Comparison of ENCODE assay signal across 10 cellular contexts in the genomic region with DNA sequence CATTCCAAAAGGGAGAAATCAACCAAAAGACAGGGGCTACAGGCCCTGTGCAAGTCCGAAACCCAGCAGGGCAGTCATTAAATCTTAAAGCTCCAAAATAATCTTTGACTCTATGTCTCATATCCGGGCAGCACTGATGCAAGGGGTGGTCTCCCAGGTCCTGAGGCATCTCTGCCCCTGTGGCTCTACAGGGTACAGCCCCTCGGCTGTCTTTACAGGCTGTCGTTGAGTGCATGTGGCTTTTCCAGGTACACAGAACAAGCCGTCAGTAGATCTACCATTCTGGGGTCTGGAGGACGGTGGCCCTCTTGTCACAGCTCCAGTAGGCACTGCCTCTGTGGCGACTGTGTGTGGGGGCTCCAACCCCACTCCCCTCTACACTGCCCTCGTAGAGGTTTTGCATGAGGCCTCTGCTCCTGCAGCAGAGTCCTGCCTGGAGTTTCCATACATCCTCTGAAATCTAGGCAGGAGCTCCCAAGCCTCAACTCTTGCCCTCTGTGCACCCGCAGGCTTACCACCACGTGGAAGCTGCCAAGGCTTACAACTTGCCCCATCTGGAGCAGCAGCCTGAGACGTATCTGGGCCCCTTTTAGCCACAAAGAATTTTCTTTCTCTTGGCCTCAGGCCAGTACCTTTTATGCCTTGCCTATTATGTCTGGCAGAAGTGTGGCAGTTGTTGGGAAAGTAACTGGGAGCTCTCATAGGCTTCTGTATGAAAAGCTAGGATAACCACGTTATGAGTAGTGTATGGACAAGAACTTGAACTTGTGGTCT. TPM values are rescaled to one million over a fixed set of nuclear protein-coding genes. Genes with fewer than 3 reads are reported as not detected.
DNase-seq lines count a peak whose midpoint lies in the region; ATAC-seq and TF ChIP-seq lines count a peak whose summit lies in the region.
"Had no signal": no experiment of that assay in that cellular context is flagged by ENCODE, and none has a peak within 500 bp of the region (broad histone marks: within the 10 kb centered on the region; RNA-seq: fewer than 3 reads in every experiment).

No MANE protein-coding gene starts in this region.

- H3K27ac ChIP-seq in mammary epithelial cell (ENCODE audit: insufficient read depth, low read depth, low read length) (no peak overlapping the region), uterus (no peak overlapping the region), trophoblast cell (ENCODE audit: low read depth, low read length) (no peak overlapping the region)

- no peak overlapping the region for H4K12ac ChIP-seq in trophoblast cell (ENCODE audit: low read depth, low read length)

- H3K4me3 ChIP-seq in mammary epithelial cell (replicated peaks in 1 of 3; ENCODE audit: insufficient read depth in 1 of 3, low read depth in 2 of 3, low read length in 3 of 3): no peak overlapping the region
- no peak overlapping the region for H3K4me3 ChIP-seq in uterus
- no peak overlapping the region for H3K4me3 ChIP-seq in trophoblast cell (ENCODE audit: low read depth, low read length)

- no peak overlapping the region for H4K91ac ChIP-seq in trophoblast cell (ENCODE audit: low read depth, low read length)

- H4K20me1 ChIP-seq in mammary epithelial cell (ENCODE audit: insufficient read depth, low read length): no peaks in the 10 kb centered on the region

- H3K79me2 ChIP-seq in mammary epithelial cell (ENCODE audit: insufficient read depth, low read length) (peaks cover 76% of the 10 kb centered on the region), trophoblast cell (ENCODE audit: control insufficient read depth, insufficient read depth, low read length, poor library complexity) (peaks cover 3% of the 10 kb centered on the region)

- TF ChIP-seq POLR2A in uterus (IDR thresholded peaks at IDR 0.05): no peak

- H2AK5ac ChIP-seq in trophoblast cell (ENCODE audit: low read length): no peak overlapping the region

- WGBS in mammary epithelial cell (ENCODE audit: low coverage, missing lambda C conversion rate): 62% methylated on average over 8 of the region's 12 CpGs
- WGBS in trophoblast cell (ENCODE audit: extremely low coverage, insufficient coverage, insufficient read length): no CpG with 5 or more reads among the region's 12 CpGs

- TF ChIP-seq CTCF in mammary epithelial cell (conservative IDR thresholded peaks at IDR 0.05 in 1 of 2, IDR thresholded peaks at IDR 0.05 in 1 of 2; ENCODE audit: extremely low read depth in 1 of 2, insufficient read depth in 1 of 2, low read depth in 1 of 2, low read length in 2 of 2) (no peak), uterus (IDR thresholded peaks at IDR 0.05) (no peak)

- peak; percentile 62 for ATAC-seq in Right ventricle myocardium superior (ENCODE audit: poor library complexity)
- no peak for ATAC-seq in Right ventricle myocardium inferior
- ATAC-seq: activated T-cell treated with anti-CD3 and anti-CD28 coated beads, Interleukin-2, amount 50 U/mL, for 4 hours; T-cell had no signal

- dilution Hi-C loops in mammary epithelial cell (cut with HindIII; ENCODE audit: low sequenced_read_pairs): no loop called here

- H2BK5ac ChIP-seq in trophoblast cell (ENCODE audit: low read depth, low read length, poor library complexity): no peak overlapping the region

- H3K79me1 ChIP-seq in trophoblast cell (ENCODE audit: low read length): peaks cover 2% of the 10 kb centered on the region

- H3K4ac ChIP-seq in trophoblast cell (ENCODE audit: low read depth, low read length): no peak overlapping the region

- H3K18ac ChIP-seq in trophoblast cell (ENCODE audit: low read length): no peak overlapping the region

- no peak overlapping the region for H3K4me2 ChIP-seq in mammary epithelial cell (ENCODE audit: insufficient read depth, low read depth, low read length)
- no peak overlapping the region for H3K4me2 ChIP-seq in trophoblast cell (ENCODE audit: low read length)

- in situ Hi-C loops in mammary epithelial cell (cut with MboI; ENCODE audit: low sequenced_read_pairs in 2 of 2): loop anchor here in 1 of 2 donors (25.0 kb wide), 1 partner anchor 414 kb away; no protein-coding TSS in a partner anchor

- H3K9me3 ChIP-seq in mammary epithelial cell (replicated peaks; ENCODE audit: insufficient read depth, low read length) (no peaks in the 10 kb centered on the region), uterus (no peaks in the 10 kb centered on the region), trophoblast cell (ENCODE audit: insufficient read depth, low read depth, low read length) (peaks cover 2% of the 10 kb centered on the region)

- no peak overlapping the region for H2BK12ac ChIP-seq in trophoblast cell (ENCODE audit: low read length)

- H3K27me3 ChIP-seq in mammary epithelial cell (ENCODE audit: insufficient read depth, low read length): no peaks in the 10 kb centered on the region
- H3K27me3 ChIP-seq in uterus: no peaks in the 10 kb centered on the region
- H3K27me3 ChIP-seq in trophoblast cell (ENCODE audit: insufficient read depth, low read length): no peaks in the 10 kb centered on the region

- peaks cover 2% of the 10 kb centered on the region for H3K36me3 ChIP-seq in mammary epithelial cell (ENCODE audit: insufficient read depth, low read length)
- no peaks in the 10 kb centered on the region for H3K36me3 ChIP-seq in uterus
- H3K36me3 ChIP-seq in trophoblast cell (ENCODE audit: control insufficient read depth in 1 of 2, insufficient read depth in 2 of 2, low read length in 2 of 2): no peaks in the 10 kb centered on the region

- H3K4me1 ChIP-seq in mammary epithelial cell (ENCODE audit: insufficient read depth, low read length) (no peaks in the 10 kb centered on the region), uterus (no peaks in the 10 kb centered on the region), trophoblast cell (ENCODE audit: control insufficient read depth in 1 of 2, insufficient read depth in 2 of 2, low read length in 2 of 2) (peaks cover 0 to 2% of the 10 kb centered on the region in 2 experiments)

- no peak overlapping the region for H3K9ac ChIP-seq in mammary epithelial cell (ENCODE audit: insufficient read depth, low read length)
- no peak overlapping the region for H3K9ac ChIP-seq in trophoblast cell (ENCODE audit: low read length)

- H2AFZ ChIP-seq in mammary epithelial cell (ENCODE audit: low read depth, low read length) (peak overlapping the region; percentile 62), trophoblast cell (ENCODE audit: insufficient read depth, low read length, poor library complexity) (no peak overlapping the region)

- H3K23ac ChIP-seq in trophoblast cell (ENCODE audit: low read length): no peak overlapping the region

- intact Hi-C loops in Right ventricle myocardium superior (cut with DNase I): loop anchor here (10.0 kb wide), 1 partner anchor 262 kb away; no protein-coding TSS in a partner anchor
- intact Hi-C loops in Right ventricle myocardium inferior (cut with DNase I): no loop called here
- intact Hi-C loops in mammary epithelial cell (cut with micrococcal nuclease): no loop called here
- intact Hi-C loops in uterus (cut with DNase I; ENCODE audit: low total_unique reads): no loop called here

- CTCF ChIA-PET in mammary epithelial cell (lab: Charles Lee; ENCODE audit: low non-redundant PET): no interaction called here

- no peak for DNase-seq in Right ventricle myocardium superior
- DNase-seq in Right ventricle myocardium inferior (ENCODE audit: missing footprints): no peak
- peak; percentile 65 for DNase-seq in NCI-H2107 (lab: John Stamatoyannopoulos, UW)
- peak; percentile 49 for DNase-seq in mammary epithelial cell
- DNase-seq in smooth muscle cell of the brain vasculature (ENCODE audit: low read depth, low spot score): peak; percentile 24
- no peak for DNase-seq in superior temporal gyrus (ENCODE audit: extremely low spot score)
- no peak for DNase-seq in uterus
- DNase-seq in trophoblast cell: no peak
- DNase-seq: activated T-cell treated with anti-CD3 and anti-CD28 coated beads, Interleukin-2, amount 50 U/mL, for 4 hours; T-cell had no signal

- no peak overlapping the region for H3K14ac ChIP-seq in trophoblast cell (ENCODE audit: low read length)

- no TSS peak for BruUV-seq in mammary epithelial cell (replicated peaks; lab: Mats Ljungman, UMichigan)

- no peak overlapping the region for H4K8ac ChIP-seq in trophoblast cell (ENCODE audit: low read depth, low read length)

- no peak overlapping the region for H2BK120ac ChIP-seq in trophoblast cell (ENCODE audit: insufficient read depth, low read length, poor library complexity)

RNA-seq across cellular contexts. Expression of a gene that starts 52.5 kb away (rescaled TPM):
- total RNA-seq in Right ventricle myocardium superior: 7.4 TPM
- 7.5 TPM for total RNA-seq in Right ventricle myocardium inferior
- 10 to 100 TPM; 10.2 to 14.4 TPM for total RNA-seq in mammary epithelial cell
- polyA plus RNA-seq in mammary epithelial cell: 8.9 TPM
- 6.0 TPM for polyA minus RNA-seq in mammary epithelial cell
- total RNA-seq in uterus: 10 to 100 TPM in 3 of 4 donors, 1 to 10 TPM in 1; 9.7 to 50.8 (median 32.2) TPM
- polyA plus RNA-seq in trophoblast cell (2013): 28.6 and 29.4 TPM in 2 replicates

Comparison
In these comparisons a context has a peak if more than half of its experiments do, and no peak if none do; other contexts are left out.
1. DNase-seq: peak in NCI-H2107 (single experiment), mammary epithelial cell (single experiment) and smooth muscle cell of the brain vasculature (single experiment); none in Right ventricle myocardium superior (single experiment), Right ventricle myocardium inferior (single experiment), superior temporal gyrus (single experiment), uterus (0 of 2) and trophoblast cell (0 of 2).